In the genomic region with DNA sequence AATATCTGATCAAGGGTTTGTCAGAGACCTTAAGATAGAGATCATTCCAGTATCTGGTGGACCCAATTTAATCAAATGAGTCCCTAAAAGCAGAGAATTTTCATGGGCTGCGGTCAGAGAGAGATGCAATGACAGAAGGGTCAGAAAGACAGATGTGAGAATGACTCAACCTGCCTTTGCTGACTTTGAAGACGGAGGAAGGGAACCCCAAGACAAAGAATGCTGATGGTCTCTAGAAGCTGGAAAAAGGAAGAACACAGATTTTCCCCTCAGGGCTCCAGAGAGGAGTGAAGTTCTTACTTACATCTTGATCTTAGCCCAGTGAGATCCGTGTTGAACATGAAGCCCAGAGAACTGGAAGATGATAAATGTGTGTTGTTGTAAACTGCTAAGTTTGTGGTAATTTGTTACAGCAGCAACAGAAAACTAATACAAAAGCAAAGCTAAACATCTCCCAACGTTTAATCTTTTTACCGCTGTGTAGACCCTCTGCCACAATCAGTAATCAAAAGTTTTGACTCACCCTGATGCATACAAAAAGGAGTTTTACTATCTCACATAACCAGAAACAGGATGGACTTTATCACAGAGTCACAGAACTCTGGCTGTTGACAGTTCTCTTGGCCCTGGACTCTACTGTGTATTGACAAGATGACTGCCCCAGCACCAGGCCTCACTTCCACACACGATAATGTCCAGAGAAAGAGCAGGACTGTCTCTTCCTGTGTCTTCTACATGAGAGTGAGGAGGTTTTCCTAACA, we compare ENCODE assay signal across 17 cellular contexts.
A peak's percentile ranks its signal among the peaks of the same experiment; 100 is the strongest.
DNase-seq lines count a peak whose midpoint lies in the region; ATAC-seq, FAIRE-seq and TF ChIP-seq lines count a peak whose summit lies in the region.
"Had no signal": no experiment of that assay in that cellular context is flagged by ENCODE, and none has a peak within 500 bp of the region (broad histone marks: within the 10 kb centered on the region; RNA-seq: fewer than 3 reads in every experiment).

No MANE protein-coding gene starts in this region.

- H2AK5ac ChIP-seq in trophoblast cell (ENCODE audit: low read length) = no peak overlapping the region

- H4K12ac ChIP-seq in trophoblast cell (ENCODE audit: low read depth, low read length) = no peak overlapping the region

- no peaks in the 10 kb centered on the region for H3K9me3 ChIP-seq in K562 (replicated peaks; ENCODE audit: control insufficient read depth, insufficient read depth, low read depth, low read length)
- peaks cover 10% of the 10 kb centered on the region for H3K9me3 ChIP-seq in trophoblast cell (ENCODE audit: insufficient read depth, low read depth, low read length)
- H3K9me3 ChIP-seq in PC-9 (ENCODE audit: insufficient read depth, low read depth) = no peaks in the 10 kb centered on the region

- H3K4me3 ChIP-seq in K562 (no peak overlapping the region), trophoblast cell (ENCODE audit: low read depth, low read length) (no peak overlapping the region), PC-9 (no peak overlapping the region)

- H3K9ac ChIP-seq in K562 (ENCODE audit: insufficient read depth in 1 of 2, low read depth in 2 of 2, low read length in 2 of 2) = no peak overlapping the region
- H3K9ac ChIP-seq in trophoblast cell (ENCODE audit: low read length) = no peak overlapping the region

- POLR2A ChIA-PET in K562 (lab: Yijun Ruan, JAX) (no interaction called here), PC-9 (lab: Charles Lee; ENCODE audit: unreplicated experiment) (no interaction called here)

- in situ Hi-C loops in K562 (cut with MboI) = loop anchor here (10.0 kb wide), 1 partner anchor 360 kb away; no protein-coding TSS in a partner anchor

- WGBS in K562 (ENCODE audit: insufficient coverage, low coverage, missing lambda C conversion rate) = 0% methylated on average over 4 of the region's 6 CpGs
- WGBS in trophoblast cell (ENCODE audit: extremely low coverage, insufficient coverage, insufficient read length) = no CpG with 5 or more reads among the region's 6 CpGs

- no peak overlapping the region for H3K4ac ChIP-seq in trophoblast cell (ENCODE audit: low read depth, low read length)

- H3K27ac ChIP-seq in K562 (ENCODE audit: extremely low read depth, low read depth, low read length) (no peak overlapping the region; the same call in 2 of the 3 replicates), trophoblast cell (ENCODE audit: low read depth, low read length) (peak overlapping the region; percentile 74), PC-9 (no peak overlapping the region)
- H3K27ac ChIP-seq: HL-60 had no signal

- TF ChIP-seq EP300 in K562 (IDR thresholded peaks at IDR 0.05; ENCODE audit: low read length) = peak; percentile 51; the same call in 1 of the 2 replicates

- DNase-seq in GM12891 (ENCODE audit: insufficient read length, low spot score) (no peak), RPMI7951 (ENCODE audit: low read depth) (peak; percentile 84), K562 (ENCODE audit: extremely low read depth in 1 of 4, low spot score in 3 of 4) (peak in 2 of 4 experiments; percentile 6 to 14), trophoblast cell (no peak), PC-9 (no peak), H54 (ENCODE audit: insufficient read length, low spot score) (no peak)
- DNase-seq in activated CD4-positive, alpha-beta T cell treated with anti-CD3 and anti-CD28 coated beads, Interleukin-2, amount 50 U/mL, for 48 hours = no peak
- DNase-seq: C1 segment of cervical spinal cord; CD4-positive, alpha-beta T cell; COR-L47; DMS153; DMS79 treated with DMSO at 0.1 percent for 48 hours; GF-D8 had no signal

- H3K36me3 ChIP-seq in K562 (ENCODE audit: control insufficient read depth, insufficient read depth, low read length) (no peaks in the 10 kb centered on the region), trophoblast cell (ENCODE audit: control insufficient read depth in 1 of 2, insufficient read depth in 2 of 2, low read length in 2 of 2) (no peaks in the 10 kb centered on the region), PC-9 (ENCODE audit: low read depth) (no peaks in the 10 kb centered on the region)

- TF ChIP-seq POLR2A in GM12891 (IDR thresholded peaks at IDR 0.05; ENCODE audit: low read depth, low read length) = no peak
- no peak for TF ChIP-seq POLR2A in K562 (conservative IDR thresholded peaks at IDR 0.05)
- no peak for TF ChIP-seq POLR2A in H54 (IDR thresholded peaks at IDR 0.05; ENCODE audit: low read depth, low read length)

- TF ChIP-seq RAD21 in K562 (CRISPR knock-in tag; conservative IDR thresholded peaks at IDR 0.05 in 1 of 2, IDR thresholded peaks at IDR 0.05 in 1 of 2) = no peak

- BruUV-seq in K562 (replicated peaks; lab: Mats Ljungman, UMichigan) (no TSS peak), PC-9 (replicated peaks; lab: Mats Ljungman, UMichigan) (no TSS peak)

- no peaks in the 10 kb centered on the region for H3K9me2 ChIP-seq in PC-9 (ENCODE audit: insufficient read depth)

- peaks cover 20% of the 10 kb centered on the region for H3K79me1 ChIP-seq in trophoblast cell (ENCODE audit: low read length)

- CTCF ChIA-PET in K562 (lab: Yijun Ruan, JAX; ENCODE audit: low intra/inter-chr PET ratio) = no interaction called here
- CTCF ChIA-PET in PC-9 (lab: Charles Lee) = no interaction called here

- no peak overlapping the region for H4K8ac ChIP-seq in trophoblast cell (ENCODE audit: low read depth, low read length)

- peak overlapping the region; percentile 24 for H2BK120ac ChIP-seq in trophoblast cell (ENCODE audit: insufficient read depth, low read length, poor library complexity)

- no peak for TF ChIP-seq CTCF in K562 (IDR thresholded peaks at IDR 0.05 in 2 of 3, conservative IDR thresholded peaks at IDR 0.05 in 1 of 3; ENCODE audit: insufficient read depth in 2 of 3, low read depth in 1 of 3, low read length in 3 of 3)
- no peak for TF ChIP-seq CTCF in PC-9 (conservative IDR thresholded peaks at IDR 0.05)

- no peak overlapping the region for H3K18ac ChIP-seq in trophoblast cell (ENCODE audit: low read length)

- H3K79me2 ChIP-seq in K562 (ENCODE audit: control insufficient read depth, insufficient read depth, low read length) = no peaks in the 10 kb centered on the region
- H3K79me2 ChIP-seq in trophoblast cell (ENCODE audit: control insufficient read depth, insufficient read depth, low read length, poor library complexity) = peaks cover 5% of the 10 kb centered on the region
- no peaks in the 10 kb centered on the region for H3K79me2 ChIP-seq in PC-9 (ENCODE audit: low read depth)

- H3K4me1 ChIP-seq in K562 (replicated peaks in 1 of 2; ENCODE audit: control insufficient read depth in 2 of 2, insufficient read depth in 2 of 2, low read length in 2 of 2) (peaks cover 0 to 4% of the 10 kb centered on the region in 2 experiments; a peak in 1 of 5 replicates), trophoblast cell (ENCODE audit: control insufficient read depth in 1 of 2, insufficient read depth in 2 of 2, low read length in 2 of 2) (peaks cover 6 to 15% of the 10 kb centered on the region in 2 experiments), PC-9 (replicated peaks; ENCODE audit: insufficient read depth) (peaks cover 21% of the 10 kb centered on the region)

- no peak overlapping the region for H3K23ac ChIP-seq in trophoblast cell (ENCODE audit: low read length)

- H3K4me2 ChIP-seq in K562 (ENCODE audit: insufficient read depth, low read length) = no peak overlapping the region; the same call in 1 of the 2 replicates
- no peak overlapping the region for H3K4me2 ChIP-seq in trophoblast cell (ENCODE audit: low read length)
- no peak overlapping the region for H3K4me2 ChIP-seq in PC-9

- peak; percentile 33; the same call in 2 of the 3 replicates for ATAC-seq in K562
- ATAC-seq: HCT116 had no signal

- FAIRE-seq in GM12891 (lab: Jason Lieb, UNC) = peak; percentile 43
- no peak for FAIRE-seq in K562 (lab: Jason Lieb, UNC)
- FAIRE-seq in H54 (lab: Jason Lieb, UNC) = no peak
- FAIRE-seq: A204.1, D721Med had no signal

- H2AFZ ChIP-seq in K562 (ENCODE audit: low read depth, low read length) = no peak overlapping the region
- no peak overlapping the region for H2AFZ ChIP-seq in trophoblast cell (ENCODE audit: insufficient read depth, low read length, poor library complexity)
- H2AFZ ChIP-seq in PC-9 = no peak overlapping the region

- no peaks in the 10 kb centered on the region for H3K9me1 ChIP-seq in K562 (ENCODE audit: control insufficient read depth, insufficient read depth, low read length)

- intact Hi-C loops in K562 (cut with micrococcal nuclease) (loop anchor here (5.0 to 10.0 kb wide), 2 partner anchors 72 to 130 kb away; partner anchors contain the start of gene MAGEB2), PC-9 (cut with micrococcal nuclease; ENCODE audit: unreplicated experiment) (loop anchor here (5.0 kb wide), 2 partner anchors 52 to 357 kb away; no protein-coding TSS in a partner anchor)

- H2BK5ac ChIP-seq in trophoblast cell (ENCODE audit: low read depth, low read length, poor library complexity) = peak overlapping the region; percentile 78

- H3F3A ChIP-seq in PC-9 (ENCODE audit: insufficient read depth, low read depth) = no peaks in the 10 kb centered on the region

- no peak overlapping the region for H2BK12ac ChIP-seq in trophoblast cell (ENCODE audit: low read length)

- peaks cover 0 to 2% of the 10 kb centered on the region in 2 experiments; a peak in 1 of 5 replicates for H3K27me3 ChIP-seq in K562 (ENCODE audit: control insufficient read depth in 2 of 2, insufficient read depth in 2 of 2, low read length in 2 of 2)
- H3K27me3 ChIP-seq in trophoblast cell (ENCODE audit: insufficient read depth, low read length) = no peaks in the 10 kb centered on the region
- no peaks in the 10 kb centered on the region for H3K27me3 ChIP-seq in PC-9 (ENCODE audit: insufficient read depth, low read depth)

- peak overlapping the region; percentile 28 for H4K91ac ChIP-seq in trophoblast cell (ENCODE audit: low read depth, low read length)

- no peak overlapping the region for H3K14ac ChIP-seq in trophoblast cell (ENCODE audit: low read length)

- H4K20me1 ChIP-seq in K562 (replicated peaks; ENCODE audit: control insufficient read depth, insufficient read depth, low read length) = no peaks in the 10 kb centered on the region
- H4K20me1 ChIP-seq in PC-9 (ENCODE audit: insufficient read depth) = no peaks in the 10 kb centered on the region

TF ChIP-seq in GM12891, 5 proteins besides CTCF, POLR2A, EP300 and RAD21:
- TF ChIP-seq POLR2AphosphoS5 (IDR thresholded peaks at IDR 0.05; ENCODE audit: low read depth, low read length) = no peak
- no peak for TF ChIP-seq SPI1 (IDR thresholded peaks at IDR 0.05; ENCODE audit: low read depth, low read length)
- no peak for TF ChIP-seq PAX5 (IDR thresholded peaks at IDR 0.05; ENCODE audit: insufficient read depth, low read length, severe bottlenecking)
- no peak for TF ChIP-seq POU2F2 (IDR thresholded peaks at IDR 0.05; ENCODE audit: low read depth, low read length)
- TF ChIP-seq TAF1 (IDR thresholded peaks at IDR 0.05; ENCODE audit: low read depth, low read length) = no peak

TF ChIP-seq in K562, 482 proteins besides CTCF, POLR2A, EP300 and RAD21 (continues in another document):
- TF ChIP-seq RFX5 (IDR thresholded peaks at IDR 0.05; ENCODE audit: low read depth, low read length) (no peak), SOX6 (IDR thresholded peaks at IDR 0.05) (0 out of 2 replicates have a peak, but pooled peaks have one; percentile 22), MCM3 (IDR thresholded peaks at IDR 0.05) (no peak), SMARCC2 (IDR thresholded peaks at IDR 0.05; ENCODE audit: low read depth) (no peak), ZNF316 (IDR thresholded peaks at IDR 0.05) (no peak), ELF2 (CRISPR knock-in tag; IDR thresholded peaks at IDR 0.05) (no peak), KDM5B (IDR thresholded peaks at IDR 0.05; ENCODE audit: insufficient replicate concordance, low read depth, low read length) (no peak)
